Comparison of ENCODE assay signal across 9 cellular contexts in genomic region chrX:112851806-112852205, GRCh38. TPM values are rescaled to one million over a fixed set of nuclear protein-coding genes. Genes with fewer than 3 reads are reported as not detected.
DNase-seq lines count a peak whose midpoint lies in the region; ATAC-seq and TF ChIP-seq lines count a peak whose summit lies in the region.
"Had no signal": no experiment of that assay in that cellular context is flagged by ENCODE, and none has a peak within 500 bp of the region (broad histone marks: within the 10 kb centered on the region; RNA-seq: fewer than 3 reads in every experiment).

No MANE protein-coding gene starts in this region.

- intact Hi-C loops in MCF 10A (cut with micrococcal nuclease) = no loop called here
- intact Hi-C loops in breast epithelium (cut with DNase I; ENCODE audit: low total_unique reads) = no loop called here
- intact Hi-C loops in activated CD4-positive, alpha-beta memory T cell treated with anti-CD3 and anti-CD28 coated beads for 36 hours (cut with micrococcal nuclease) = no loop called here

- H3K27ac ChIP-seq in breast epithelium = no peak overlapping the region
- no peak overlapping the region for H3K27ac ChIP-seq in upper lobe of left lung

- H3K27me3 ChIP-seq in breast epithelium (peaks cover 0 to 49% of the 10 kb centered on the region in 2 donors), upper lobe of left lung (no peaks in the 10 kb centered on the region)

- peak; percentile 62 for ATAC-seq in HG03039 (IDR thresholded peaks at IDR 0.05; ENCODE audit: unreplicated experiment)
- ATAC-seq in upper lobe of left lung (ENCODE audit: low FRiP score in 2 of 2) = peak; percentile 58 to 75

- no peak for TF ChIP-seq EP300 in upper lobe of left lung (IDR thresholded peaks at IDR 0.05)

- TF ChIP-seq CTCF in MCF 10A (IDR thresholded peaks at IDR 0.05; ENCODE audit: unreplicated experiment) = no peak
- TF ChIP-seq CTCF in breast epithelium (IDR thresholded peaks at IDR 0.05) = no peak
- TF ChIP-seq CTCF in brain (conservative IDR thresholded peaks at IDR 0.05) = no peak
- TF ChIP-seq CTCF in upper lobe of left lung (IDR thresholded peaks at IDR 0.05) = no peak

- H3K36me3 ChIP-seq in breast epithelium (no peaks in the 10 kb centered on the region), upper lobe of left lung (no peaks in the 10 kb centered on the region)

- no TSS peak for BruUV-seq in MCF 10A (replicated peaks; lab: Mats Ljungman, UMichigan)

- H3K36me3 Mint-ChIP-seq in MCF 10A (ENCODE audit: insufficient read depth, unreplicated experiment) (no peaks in the 10 kb centered on the region), brain (no peaks in the 10 kb centered on the region)
- H3K36me3 Mint-ChIP-seq in activated CD4-positive, alpha-beta memory T cell treated with anti-CD3 and anti-CD28 coated beads for 36 hours = no peaks in the 10 kb centered on the region

- H3K9me3 ChIP-seq in breast epithelium (no peaks in the 10 kb centered on the region), upper lobe of left lung (no peaks in the 10 kb centered on the region)

- H3K4me3 ChIP-seq in breast epithelium (no peak overlapping the region), upper lobe of left lung (no peak overlapping the region)

- H3K27me3 Mint-ChIP-seq in MCF 10A (ENCODE audit: insufficient read depth, unreplicated experiment) = peaks cover 70% of the 10 kb centered on the region
- H3K27me3 Mint-ChIP-seq in brain = peaks cover 6% of the 10 kb centered on the region
- peaks cover 9% of the 10 kb centered on the region for H3K27me3 Mint-ChIP-seq in activated CD4-positive, alpha-beta memory T cell treated with anti-CD3 and anti-CD28 coated beads for 36 hours

- no peaks in the 10 kb centered on the region for H3K9me3 Mint-ChIP-seq in MCF 10A (ENCODE audit: unreplicated experiment)
- H3K9me3 Mint-ChIP-seq in brain = no peaks in the 10 kb centered on the region
- H3K9me3 Mint-ChIP-seq in activated CD4-positive, alpha-beta memory T cell treated with anti-CD3 and anti-CD28 coated beads for 36 hours = no peaks in the 10 kb centered on the region

- H3K27ac Mint-ChIP-seq in MCF 10A (ENCODE audit: low read depth, unreplicated experiment) (no peak overlapping the region), brain (peak overlapping the region in 3 of 5 experiments; percentile 80 to 90 (median 89))
- no peak overlapping the region for H3K27ac Mint-ChIP-seq in activated CD4-positive, alpha-beta memory T cell treated with anti-CD3 and anti-CD28 coated beads for 36 hours

- H3K4me1 Mint-ChIP-seq in MCF 10A (ENCODE audit: insufficient read depth, unreplicated experiment) (peaks cover 20% of the 10 kb centered on the region), brain (peaks cover 30% of the 10 kb centered on the region)
- H3K4me1 Mint-ChIP-seq in activated CD4-positive, alpha-beta memory T cell treated with anti-CD3 and anti-CD28 coated beads for 36 hours (ENCODE audit: low read depth) = peaks cover 14% of the 10 kb centered on the region

- CTCF ChIA-PET in MCF 10A (lab: Yijun Ruan, JAX) = interaction anchor here (0.7 to 1.5 kb wide), 3 partner anchors 11 to 1220 kb away, joined by 3 to 7 read pairs (median 4); partner anchors contain the start of gene AMOT
- CTCF ChIA-PET in activated CD4-positive, alpha-beta memory T cell treated with anti-CD3 and anti-CD28 coated beads for 36 hours (lab: Charles Lee) = interaction anchor here (1.4 kb wide), 1 partner anchor 14 kb away, joined by 3 read pairs; no protein-coding TSS in a partner anchor

- TF ChIP-seq POLR2A in breast epithelium (IDR thresholded peaks at IDR 0.05) (no peak), upper lobe of left lung (IDR thresholded peaks at IDR 0.05) (no peak)

- DNase-seq in MCF 10A (ENCODE audit: unreplicated experiment) (peak; percentile 67), breast epithelium (ENCODE audit: low spot score in 2 of 2) (no peak), upper lobe of left lung (peak in 1 of 2 donors; percentile 39), AG08396 (ENCODE audit: low spot score) (no peak), iPS-NIHi7 (ENCODE audit: extremely low spot score) (no peak)
- DNase-seq in activated CD4-positive, alpha-beta memory T cell treated with anti-CD3 and anti-CD28 coated beads for 36 hours = no peak
- DNase-seq: effector memory CD4-positive, alpha-beta T cell had no signal

- H3K4me1 ChIP-seq in breast epithelium (no peaks in the 10 kb centered on the region), upper lobe of left lung (peaks cover 0 to 11% (median 1%) of the 10 kb centered on the region in 4 donors)

- WGBS in upper lobe of left lung, 2 donors = 20 to 38% methylated on average over 4 of the region's 4 CpGs

- POLR2A ChIA-PET in MCF 10A (lab: Yijun Ruan, JAX) = no interaction called here
- POLR2A ChIA-PET in activated CD4-positive, alpha-beta memory T cell treated with anti-CD3 and anti-CD28 coated beads for 36 hours (lab: Charles Lee) = no interaction called here

- H3K4me3 Mint-ChIP-seq in MCF 10A (ENCODE audit: unreplicated experiment) (no peak overlapping the region), brain (peak overlapping the region in 3 of 5 experiments; percentile 31 to 40 (median 36))
- no peak overlapping the region for H3K4me3 Mint-ChIP-seq in activated CD4-positive, alpha-beta memory T cell treated with anti-CD3 and anti-CD28 coated beads for 36 hours

RNA-seq across cellular contexts. Expression of gene AMOT, which starts 11.2 kb away (rescaled TPM):
- 0.09 TPM in 1 of 2 replicates, not detected in the other for total RNA-seq in MCF 10A (2022)
- total RNA-seq in breast epithelium = 10 to 100 TPM; 14.1 to 39.2 (median 23.0) TPM
- polyA plus RNA-seq in brain (ENCODE audit: insufficient read depth, low read depth, low replicate concordance) = 8.6 TPM
- total RNA-seq in upper lobe of left lung = 10 to 100 TPM in 2 of 6 donors, 1 to 10 TPM in 4; 4.2 to 18.9 (median 8.0) TPM
- 1 to 10 TPM; 1.1 to 1.4 TPM for total RNA-seq in activated CD4-positive, alpha-beta memory T cell treated with anti-CD3 and anti-CD28 coated beads for 36 hours

Comparison
In these comparisons a context has a peak if more than half of its experiments do, and no peak if none do; other contexts are left out.
1. H3K27ac Mint-ChIP-seq: peak in brain (3 of 5); none in MCF 10A (single experiment) and activated CD4-positive, alpha-beta memory T cell treated with anti-CD3 and anti-CD28 coated beads for 36 hours (single experiment).
2. H3K4me3 Mint-ChIP-seq: peak in brain (3 of 5); none in MCF 10A (single experiment) and activated CD4-positive, alpha-beta memory T cell treated with anti-CD3 and anti-CD28 coated beads for 36 hours (single experiment).